In genomic region chr6:165841153-165841558, GRCh38 we compare ENCODE assay signal across 16 cellular contexts.
DNase-seq lines count a peak whose midpoint lies in the region; ATAC-seq and TF ChIP-seq lines count a peak whose summit lies in the region.
"Had no signal": no experiment of that assay in that cellular context is flagged by ENCODE, and none has a peak within 500 bp of the region (broad histone marks: within the 10 kb centered on the region; RNA-seq: fewer than 3 reads in every experiment).

No MANE protein-coding gene starts in this region.

- H3K4me1 Mint-ChIP-seq in neural progenitor cell, result peaks cover 25% of the 10 kb centered on the region
- H3K4me1 Mint-ChIP-seq: CD4-positive, CD25-positive, alpha-beta regulatory T cell; IgD-negative memory B cell had no signal

- CTCF ChIA-PET in HEK293 (lab: Yijun Ruan, JAX), result interaction anchor here (0.6 to 2.9 kb wide), 5 partner anchors 10 to 352 kb away, joined by 3 to 29 read pairs (median 6); no protein-coding TSS in a partner anchor

- no peak for TF ChIP-seq CTCF in HEK293 (tag by site-specific recombination; IDR thresholded peaks at IDR 0.05)
- no peak for TF ChIP-seq CTCF in neural progenitor cell (IDR thresholded peaks at IDR 0.05)
- no peak for TF ChIP-seq CTCF in Peyer's patch (IDR thresholded peaks at IDR 0.05)

- no peaks in the 10 kb centered on the region for H3K27me3 Mint-ChIP-seq in neural progenitor cell (ENCODE audit: insufficient read depth, low read depth)

- H3K4me1 ChIP-seq in HEK293 (ENCODE audit: control insufficient read depth, insufficient read depth, low read length) (peaks cover 7% of the 10 kb centered on the region), neural progenitor cell (peaks cover 6% of the 10 kb centered on the region), Peyer's patch (peaks cover 0 to 6% (median 0%) of the 10 kb centered on the region in 4 donors)

- H3K36me3 Mint-ChIP-seq in neural progenitor cell, result no peaks in the 10 kb centered on the region

- H3F3A ChIP-seq in neural progenitor cell (ENCODE audit: low read depth), result no peaks in the 10 kb centered on the region

- no peak overlapping the region for H3K27ac ChIP-seq in HEK293 (ENCODE audit: extremely low read depth, low read depth, low read length)
- H3K27ac ChIP-seq in neural progenitor cell, result no peak overlapping the region
- no peak overlapping the region for H3K27ac ChIP-seq in Peyer's patch
- H3K27ac ChIP-seq: 22Rv1; BLaER1 treated with 17β-estradiol and CSF1 and Interleukin-3, amounts not matched to agents 10 nM and 100 nM had no signal

- no peak overlapping the region for H3K9ac ChIP-seq in neural progenitor cell
- H3K9ac ChIP-seq: BLaER1 treated with 17β-estradiol and CSF1 and Interleukin-3, amounts not matched to agents 10 nM and 100 nM had no signal

- H3K4me3 ChIP-seq in HEK293 (ENCODE audit: low read depth, low read length), result no peak overlapping the region
- no peak overlapping the region for H3K4me3 ChIP-seq in neural progenitor cell
- no peak overlapping the region for H3K4me3 ChIP-seq in Peyer's patch
- H3K4me3 ChIP-seq: BLaER1 treated with 17β-estradiol and CSF1 and Interleukin-3, amounts not matched to agents 10 nM and 100 nM had no signal

- POLR2A ChIA-PET in HEK293 (lab: Yijun Ruan, JAX), result no interaction called here

- ATAC-seq in left lobe of liver (peak; percentile 88), HG03378 (IDR thresholded peaks at IDR 0.05; ENCODE audit: unreplicated experiment) (no peak)

- H2AFZ ChIP-seq in neural progenitor cell (replicated peaks), result peak overlapping the region; percentile 60

- no peaks in the 10 kb centered on the region for H3K36me3 ChIP-seq in HEK293 (ENCODE audit: control insufficient read depth in 2 of 2, insufficient read depth in 1 of 2, low read length in 2 of 2)
- H3K36me3 ChIP-seq in neural progenitor cell, result no peaks in the 10 kb centered on the region
- H3K36me3 ChIP-seq in Peyer's patch, result no peaks in the 10 kb centered on the region
- H3K36me3 ChIP-seq: BLaER1 treated with 17β-estradiol and CSF1 and Interleukin-3, amounts not matched to agents 10 nM and 100 nM had no signal

- TF ChIP-seq POLR2A in Peyer's patch (IDR thresholded peaks at IDR 0.05), result no peak

- H3K4me3 Mint-ChIP-seq in neural progenitor cell, result no peak overlapping the region
- H3K4me3 Mint-ChIP-seq: CD4-positive, CD25-positive, alpha-beta regulatory T cell; IgD-negative memory B cell had no signal

- H3K79me2 ChIP-seq in neural progenitor cell (ENCODE audit: low read depth), result no peaks in the 10 kb centered on the region

- H3K27me3 ChIP-seq in neural progenitor cell (no peaks in the 10 kb centered on the region), Peyer's patch (no peaks in the 10 kb centered on the region)

- H3K9me3 Mint-ChIP-seq in neural progenitor cell, result no peaks in the 10 kb centered on the region

- H4K20me1 ChIP-seq in neural progenitor cell (ENCODE audit: low read depth), result no peaks in the 10 kb centered on the region
- H4K20me1 ChIP-seq: BLaER1 treated with 17β-estradiol and CSF1 and Interleukin-3, amounts not matched to agents 10 nM and 100 nM had no signal

- no peak overlapping the region for H3K4me2 ChIP-seq in neural progenitor cell
- H3K4me2 ChIP-seq: BLaER1 treated with 17β-estradiol and CSF1 and Interleukin-3, amounts not matched to agents 10 nM and 100 nM had no signal

- DNase-seq in NCI-H1092 treated with DMSO at 0.1 percent for 48 hours (lab: John Stamatoyannopoulos, UW) (peak; percentile 35), NCI-H1092 (lab: John Stamatoyannopoulos, UW) (no peak), left lobe of liver (ENCODE audit: low spot score) (peak; percentile 64), neural progenitor cell (ENCODE audit: low spot score) (no peak), HPDE6-E6E7 (ENCODE audit: extremely low spot score) (no peak), Peyer's patch (no peak)
- DNase-seq: CD4-positive, CD25-positive, alpha-beta regulatory T cell; DMS53; GF-D8; GOT3; HCEC 1CT had no signal

- H3K27ac Mint-ChIP-seq in neural progenitor cell, result no peak overlapping the region
- H3K27ac Mint-ChIP-seq: CD4-positive, CD25-positive, alpha-beta regulatory T cell; IgD-negative memory B cell had no signal

- H3K9me3 ChIP-seq in HEK293 (ENCODE audit: control insufficient read depth, insufficient read depth, low read depth, low read length), result no peaks in the 10 kb centered on the region
- no peaks in the 10 kb centered on the region for H3K9me3 ChIP-seq in neural progenitor cell (ENCODE audit: low read depth)
- no peaks in the 10 kb centered on the region for H3K9me3 ChIP-seq in Peyer's patch
- H3K9me3 ChIP-seq: BLaER1 treated with 17β-estradiol and CSF1 and Interleukin-3, amounts not matched to agents 10 nM and 100 nM had no signal

TF ChIP-seq in HEK293, 187 proteins besides CTCF, POLR2A, EP300 and RAD21:
- TF ChIP-seq BCL11A (tag by site-specific recombination; IDR thresholded peaks at IDR 0.05; ENCODE audit: low read depth), result no peak
- TF ChIP-seq ZNF140 (tag by site-specific recombination; IDR thresholded peaks at IDR 0.05), result no peak
- TF ChIP-seq ZNF350 (tag by site-specific recombination; IDR thresholded peaks at IDR 0.05), result no peak
- no peak for TF ChIP-seq ZNF211 (tag by site-specific recombination; IDR thresholded peaks at IDR 0.05; ENCODE audit: low read depth)
- no peak for TF ChIP-seq ZNF138 (tag by site-specific recombination; IDR thresholded peaks at IDR 0.05; ENCODE audit: borderline replicate concordance)
- 0 out of 2 replicates have a peak, but pooled peaks have one; percentile 21 for TF ChIP-seq SCRT2 (tag by site-specific recombination; IDR thresholded peaks at IDR 0.05)
- no peak for TF ChIP-seq MEIS1 (CRISPR knock-in tag; IDR thresholded peaks at IDR 0.05; ENCODE audit: borderline replicate concordance)
- TF ChIP-seq PRDM6 (tag by site-specific recombination; IDR thresholded peaks at IDR 0.05), result no peak
- TF ChIP-seq ZNF354C (tag by site-specific recombination; IDR thresholded peaks at IDR 0.05; ENCODE audit: borderline replicate concordance, low read depth), result no peak
TF ChIP-seq in HEK293: peak in this region for 1.

Comparison
In these comparisons a context has a peak if more than half of its experiments do, and no peak if none do; other contexts are left out.
1. DNase-seq: peak in NCI-H1092 treated with DMSO at 0.1 percent for 48 hours (single experiment) and left lobe of liver (single experiment); none in NCI-H1092 (single experiment), neural progenitor cell (single experiment), HPDE6-E6E7 (single experiment) and Peyer's patch (0 of 3).